In genomic region chr4:152820073-152820472, GRCh38 we compare ENCODE assay signal across 21 cellular contexts. TPM values are rescaled to one million over a fixed set of nuclear protein-coding genes. Genes with fewer than 3 reads are reported as not detected.
"Had no signal": no experiment of that assay in that cellular context is flagged by ENCODE, and none has a peak within 500 bp of the region (broad histone marks: within the 10 kb centered on the region; RNA-seq: fewer than 3 reads in every experiment).

No MANE protein-coding gene starts in this region.

- H3K4me3 ChIP-seq: colonic mucosa, hepatocyte, mucosa of descending colon, prostate gland, right atrium auricular region, upper lobe of right lung had no signal

- H3K4me2 ChIP-seq: hepatocyte had no signal

- H3K9me3 ChIP-seq: colonic mucosa, mucosa of descending colon, prostate gland, right atrium auricular region, upper lobe of right lung had no signal

- H3K27ac Mint-ChIP-seq: activated B cell treated with CpG ODN at 0.5 μM for 24 hours; activated CD4-positive, alpha-beta memory T cell treated with anti-CD3 and anti-CD28 coated beads for 36 hours; activated naive CD8-positive, alpha-beta T cell treated with anti-CD3 and anti-CD28 coated beads for 36 hours; naive B cell had no signal

- ATAC-seq: mucosa of descending colon, upper lobe of right lung had no signal

- H3K4me1 Mint-ChIP-seq: neural crest cell had no signal

- H3K27me3 Mint-ChIP-seq: activated B cell treated with CpG ODN at 0.5 μM for 24 hours; activated CD4-positive, alpha-beta memory T cell treated with anti-CD3 and anti-CD28 coated beads for 36 hours; activated naive CD8-positive, alpha-beta T cell treated with anti-CD3 and anti-CD28 coated beads for 36 hours; naive B cell had no signal

- H3K36me3 ChIP-seq: colonic mucosa, prostate gland, right atrium auricular region, upper lobe of right lung had no signal

- H3K4me3 Mint-ChIP-seq: activated B cell treated with CpG ODN at 0.5 μM for 24 hours; activated CD4-positive, alpha-beta memory T cell treated with anti-CD3 and anti-CD28 coated beads for 36 hours; activated naive CD8-positive, alpha-beta T cell treated with anti-CD3 and anti-CD28 coated beads for 36 hours; neural crest cell had no signal

- H3K27ac ChIP-seq: colonic mucosa, hepatocyte, prostate gland, right atrium auricular region, upper lobe of right lung had no signal

- H2AFZ ChIP-seq: hepatocyte had no signal

- DNase-seq: activated B cell treated with CpG ODN at 0.5 μM for 24 hours; activated CD4-positive, alpha-beta memory T cell treated with anti-CD3 and anti-CD28 coated beads for 36 hours; activated CD4-positive, alpha-beta T cell treated with anti-CD3 and anti-CD28 coated beads for 4 hours; activated naive CD8-positive, alpha-beta T cell treated with anti-CD3 and anti-CD28 coated beads for 36 hours; activated T-cell treated with anti-CD3 and anti-CD28 coated beads for 4 hours; amygdala; colonic mucosa; foreskin fibroblast; mesenchymal stem cell; mucosa of descending colon; naive B cell; stimulated activated CD4-positive, alpha-beta T cell treated with anti-CD3 and anti-CD28 coated beads, Interleukin-12 subunit alpha, Interleukin-12 subunit beta, amount 100 ng/mL, for 4 hours; stimulated activated CD4-positive, alpha-beta T cell treated with anti-CD3 and anti-CD28 coated beads, Interleukin-1b, Interleukin-23, amount 100 ng/mL, for 48 hours; stimulated activated CD8-positive, alpha-beta memory T cell treated with anti-CD3 and anti-CD28 coated beads, Interleukin-4, amount 100 ng/mL, for 48 hours; stimulated activated naive CD4-positive, alpha-beta T cell; upper lobe of right lung had no signal

- H3K4me1 ChIP-seq: colonic mucosa, prostate gland, right atrium auricular region had no signal

RNA-seq across cellular contexts. Expression of gene TIGD4, which starts 40.5 kb away (rescaled TPM):
- total RNA-seq: glomerular endothelial cell, upper lobe of right lung had no signal
